Comparison of ENCODE assay signal across 8 cellular contexts in genomic region chr20:34562643-34563042, GRCh38. TPM values are rescaled to one million over a fixed set of nuclear protein-coding genes. Genes with fewer than 3 reads are reported as not detected.
DNase-seq lines count a peak whose midpoint lies in the region; ATAC-seq and TF ChIP-seq lines count a peak whose summit lies in the region.

No MANE protein-coding gene starts in this region.

- no peak overlapping the region for H3K27ac Mint-ChIP-seq in MCF 10A (ENCODE audit: low read depth, unreplicated experiment)

- H3K9me3 ChIP-seq in heart left ventricle, result no peaks in the 10 kb centered on the region
- no peaks in the 10 kb centered on the region for H3K9me3 ChIP-seq in right atrium auricular region
- no peaks in the 10 kb centered on the region for H3K9me3 ChIP-seq in fibroblast of lung (ENCODE audit: control insufficient read depth, insufficient read depth, low read depth, low read length)
- no peaks in the 10 kb centered on the region for H3K9me3 ChIP-seq in thyroid gland

- H3K4me1 ChIP-seq in heart left ventricle (peaks cover 0 to 29% (median 5%) of the 10 kb centered on the region in 12 donors), right atrium auricular region (peaks cover 0 to 4% of the 10 kb centered on the region in 2 donors), fibroblast of lung (ENCODE audit: control insufficient read depth, extremely low read depth, insufficient read depth, low read length) (no peaks in the 10 kb centered on the region), thyroid gland (peaks cover 4 to 13% of the 10 kb centered on the region in 2 donors)

- H3K9me3 Mint-ChIP-seq in MCF 10A (ENCODE audit: unreplicated experiment), result no peaks in the 10 kb centered on the region

- H3K36me3 ChIP-seq in heart left ventricle (peaks cover 0 to 12% (median 4%) of the 10 kb centered on the region in 9 donors), right atrium auricular region (peaks cover 3% of the 10 kb centered on the region), fibroblast of lung (ENCODE audit: control insufficient read depth, insufficient read depth, low read length) (no peaks in the 10 kb centered on the region), thyroid gland (no peaks in the 10 kb centered on the region)

- no peak overlapping the region for H3K4me3 Mint-ChIP-seq in MCF 10A (ENCODE audit: unreplicated experiment)

- DNase-seq in heart left ventricle (no peak), right atrium auricular region (ENCODE audit: low spot score) (no peak), NCI-H774 (lab: John Stamatoyannopoulos, UW) (peak; percentile 9), fibroblast of lung (ENCODE audit: low read depth in 2 of 2) (peak; percentile 6 to 10), thyroid gland (peak; percentile 22 to 34), DMS114 treated with DMSO at 0.1 percent for 48 hours (lab: John Stamatoyannopoulos, UW; ENCODE audit: unreplicated experiment) (no peak), MCF 10A (ENCODE audit: unreplicated experiment) (no peak)
- DNase-seq in activated CD4-positive, CD25-positive, alpha-beta regulatory T cell (lab: John Stamatoyannopoulos, UW), result no peak

- WGBS in heart left ventricle, 4 donors, result 40 to 63% (median 58%) methylated on average over 3 to 5 of the region's 5 CpGs
- WGBS in thyroid gland, 2 donors, result 33 to 59% methylated on average over 2 to 5 of the region's 5 CpGs

- peaks cover 7% of the 10 kb centered on the region for H3K36me3 Mint-ChIP-seq in MCF 10A (ENCODE audit: insufficient read depth, unreplicated experiment)

- no peaks in the 10 kb centered on the region for H3K27me3 Mint-ChIP-seq in MCF 10A (ENCODE audit: insufficient read depth, unreplicated experiment)

- H3K27me3 ChIP-seq in heart left ventricle (no peaks in the 10 kb centered on the region), right atrium auricular region (no peaks in the 10 kb centered on the region), fibroblast of lung (ENCODE audit: control insufficient read depth, insufficient read depth, low read length) (no peaks in the 10 kb centered on the region), thyroid gland (no peaks in the 10 kb centered on the region)

- peak in 10 of 12 donors; percentile 17 to 50 (median 30) for TF ChIP-seq CTCF in heart left ventricle (IDR thresholded peaks at IDR 0.05)
- peak in 1 of 2 donors; percentile 48 for TF ChIP-seq CTCF in right atrium auricular region (IDR thresholded peaks at IDR 0.05)
- TF ChIP-seq CTCF in fibroblast of lung (conservative IDR thresholded peaks at IDR 0.05 in 1 of 2, IDR thresholded peaks at IDR 0.05 in 1 of 2; ENCODE audit: low read depth in 1 of 2, low read length in 2 of 2), result peak; percentile 38 to 41
- peak; percentile 16 to 46 (median 34) for TF ChIP-seq CTCF in thyroid gland (IDR thresholded peaks at IDR 0.05)
- no peak for TF ChIP-seq CTCF in MCF 10A (IDR thresholded peaks at IDR 0.05; ENCODE audit: unreplicated experiment)

- ATAC-seq in heart left ventricle, result no peak

- H3K27ac ChIP-seq in heart left ventricle, result no peak overlapping the region
- no peak overlapping the region for H3K27ac ChIP-seq in right atrium auricular region
- H3K27ac ChIP-seq in fibroblast of lung (ENCODE audit: insufficient read depth, low read length), result no peak overlapping the region
- no peak overlapping the region for H3K27ac ChIP-seq in thyroid gland

- H2AFZ ChIP-seq in fibroblast of lung (ENCODE audit: low read length), result no peak overlapping the region

- H3K4me2 ChIP-seq in fibroblast of lung (ENCODE audit: extremely low read depth, insufficient read depth, low read length), result no peak overlapping the region

- peaks cover 8% of the 10 kb centered on the region for H3K4me1 Mint-ChIP-seq in MCF 10A (ENCODE audit: insufficient read depth, unreplicated experiment)

- no TSS peak for BruUV-seq in MCF 10A (replicated peaks; lab: Mats Ljungman, UMichigan)

- intact Hi-C loops in heart left ventricle (cut with DNase I), result loop anchor here in 1 of 10 donors (10.0 kb wide), 1 partner anchor 142 kb away; the partner anchor contains the start of gene TP53INP2
- intact Hi-C loops in thyroid gland (cut with DNase I), result loop anchor here (5.0 to 10.0 kb wide), 2 partner anchors 145 to 202 kb away; no protein-coding TSS in a partner anchor
- intact Hi-C loops in MCF 10A (cut with micrococcal nuclease), result no loop called here

- no peak overlapping the region for H3K9ac ChIP-seq in fibroblast of lung (ENCODE audit: insufficient read depth, low read length)

- no peaks in the 10 kb centered on the region for H3K79me2 ChIP-seq in fibroblast of lung (ENCODE audit: control insufficient read depth, insufficient read depth, low read length)

- H3K4me3 ChIP-seq in heart left ventricle, result no peak overlapping the region
- no peak overlapping the region for H3K4me3 ChIP-seq in right atrium auricular region
- no peak overlapping the region for H3K4me3 ChIP-seq in fibroblast of lung (replicated peaks in 1 of 4; ENCODE audit: control extremely low read depth in 1 of 4, insufficient read depth in 1 of 4, low read depth in 3 of 4, low read length in 4 of 4)
- H3K4me3 ChIP-seq in thyroid gland (replicated peaks in 1 of 3), result no peak overlapping the region

- H4K20me1 ChIP-seq in fibroblast of lung (ENCODE audit: control insufficient read depth, extremely low read depth, insufficient read depth, low read length), result no peaks in the 10 kb centered on the region

- POLR2A ChIA-PET in MCF 10A (lab: Yijun Ruan, JAX), result interaction anchor here (0.6 to 1.4 kb wide), 3 partner anchors 47 to 210 kb away, joined by 3 to 4 read pairs (median 4); partner anchors contain the start of gene DYNLRB1

- TF ChIP-seq POLR2A in heart left ventricle (IDR thresholded peaks at IDR 0.05), result no peak
- no peak for TF ChIP-seq POLR2A in thyroid gland (IDR thresholded peaks at IDR 0.05)

- CTCF ChIA-PET in MCF 10A (lab: Yijun Ruan, JAX), result interaction anchor here (1.0 to 3.5 kb wide), 5 partner anchors 9 to 248 kb away, joined by 3 to 15 read pairs (median 5); no protein-coding TSS in a partner anchor

RNA-seq across cellular contexts. Expression of gene MAP1LC3A, which starts 4.1 kb away (rescaled TPM):
- total RNA-seq in heart left ventricle, result 100 to 1,000 TPM in 3 of 9 donors, 10 to 100 TPM in 6; 54.0 to 212 (median 88.6) TPM
- 100 to 1,000 TPM in 1 of 2 donors, 10 to 100 TPM in 1; 42.8 to 145 TPM for polyA plus RNA-seq in heart left ventricle
- 100 to 1,000 TPM; 111 to 120 TPM for total RNA-seq in right atrium auricular region
- total RNA-seq in fibroblast of lung, result 21.8 and 30.4 TPM in 2 replicates
- 14.0 and 19.3 TPM in 2 replicates for polyA plus RNA-seq in fibroblast of lung
- polyA plus RNA-seq in fibroblast of lung (2012), result 46.9 and 58.9 TPM in 2 replicates
- 10.8 and 36.7 TPM in 2 replicates for polyA minus RNA-seq in fibroblast of lung (ENCODE audit: low replicate concordance)
- 100 to 1,000 TPM; 119 to 163 (median 130) TPM for total RNA-seq in thyroid gland
- total RNA-seq in MCF 10A (2022), result 10.5 and 10.7 TPM in 2 replicates

RNA-seq across cellular contexts. Expression of gene DYNLRB1, which starts 46.4 kb away (rescaled TPM):
- total RNA-seq in heart left ventricle (100 to 1,000 TPM; 129 to 376 (median 145) TPM), right atrium auricular region (100 to 1,000 TPM; 189 to 252 TPM), fibroblast of lung (39.8 and 107 TPM in 2 replicates), thyroid gland (100 to 1,000 TPM; 119 to 231 (median 210) TPM), MCF 10A (2022) (127 and 145 TPM in 2 replicates)
- polyA plus RNA-seq in heart left ventricle (100 to 1,000 TPM; 200 to 405 TPM), fibroblast of lung (352 and 524 TPM in 2 replicates)
- polyA plus RNA-seq in fibroblast of lung (2012), result 440 and 469 TPM in 2 replicates
- polyA minus RNA-seq in fibroblast of lung (ENCODE audit: low replicate concordance), result 222 and 333 TPM in 2 replicates

Comparison
In these comparisons a context has a peak if more than half of its experiments do, and no peak if none do; other contexts are left out.
1. DNase-seq: peak in NCI-H774 (single experiment), fibroblast of lung (2 of 2) and thyroid gland (2 of 2); none in heart left ventricle (0 of 5), right atrium auricular region (single experiment), DMS114 treated with DMSO at 0.1 percent for 48 hours (single experiment), activated CD4-positive, CD25-positive, alpha-beta regulatory T cell (0 of 4) and MCF 10A (single experiment).